In genomic region chrX:55716937-55717336, GRCh38 we compare ENCODE assay signal across 8 cellular contexts. TPM values are rescaled to one million over a fixed set of nuclear protein-coding genes. Genes with fewer than 3 reads are reported as not detected.
A peak's percentile ranks its signal among the peaks of the same experiment; 100 is the strongest.
DNase-seq lines count a peak whose midpoint lies in the region; ATAC-seq, FAIRE-seq and TF ChIP-seq lines count a peak whose summit lies in the region.

No MANE protein-coding gene starts in this region.

- H3K36me3 Mint-ChIP-seq in activated CD8-positive, alpha-beta T cell treated with anti-CD3 and anti-CD28 coated beads for 36 hours (ENCODE audit: low read depth): peaks cover 2% of the 10 kb centered on the region

- peak overlapping the region; percentile 90 for H3K4me3 Mint-ChIP-seq in activated CD8-positive, alpha-beta T cell treated with anti-CD3 and anti-CD28 coated beads for 36 hours
- H3K4me3 Mint-ChIP-seq in stimulated activated naive CD8-positive, alpha-beta T cell treated with anti-CD3 and anti-CD28 coated beads, Interleukin-15, amount 100 ng/mL, for 72 hours: peak overlapping the region; percentile 89 to 99

- DNase-seq in NCI-H748 treated with DMSO at 0.1 percent for 48 hours (lab: John Stamatoyannopoulos, UW) (peak; percentile 45), NCI-H748 (lab: John Stamatoyannopoulos, UW; ENCODE audit: unreplicated experiment) (no peak), hepatocyte (ENCODE audit: low spot score) (no peak), GM19239 (ENCODE audit: insufficient read length, low spot score) (no peak), DMS 273 treated with DMSO at 0.1 percent for 48 hours (lab: John Stamatoyannopoulos, UW) (no peak)
- no peak for DNase-seq in activated CD8-positive, alpha-beta T cell treated with anti-CD3 and anti-CD28 coated beads for 36 hours
- DNase-seq in stimulated activated naive CD8-positive, alpha-beta T cell treated with anti-CD3 and anti-CD28 coated beads, Interleukin-15, amount 100 ng/mL, for 72 hours: no peak

- peak overlapping the region; percentile 43 for H2AFZ ChIP-seq in hepatocyte

- H3K36me3 ChIP-seq in hepatocyte (replicated peaks; ENCODE audit: insufficient read depth, low read depth): no peaks in the 10 kb centered on the region

- H3K27me3 Mint-ChIP-seq in activated CD8-positive, alpha-beta T cell treated with anti-CD3 and anti-CD28 coated beads for 36 hours: no peaks in the 10 kb centered on the region
- no peaks in the 10 kb centered on the region for H3K27me3 Mint-ChIP-seq in stimulated activated naive CD8-positive, alpha-beta T cell treated with anti-CD3 and anti-CD28 coated beads, Interleukin-15, amount 100 ng/mL, for 72 hours

- H3K9me3 ChIP-seq in hepatocyte (ENCODE audit: low read depth): no peaks in the 10 kb centered on the region

- peak overlapping the region; percentile 66 for H3K4me2 ChIP-seq in hepatocyte

- no peaks in the 10 kb centered on the region for H4K20me1 ChIP-seq in hepatocyte (ENCODE audit: insufficient read depth, poor library complexity, severe bottlenecking)

- H3K9me2 ChIP-seq in hepatocyte (replicated peaks; ENCODE audit: insufficient read depth): no peaks in the 10 kb centered on the region

- peak overlapping the region; percentile 58 for H3K27ac ChIP-seq in hepatocyte

- no peak for ATAC-seq in activated CD8-positive, alpha-beta T cell treated with anti-CD3 and anti-CD28 coated beads for 36 hours
- no peak for ATAC-seq in stimulated activated naive CD8-positive, alpha-beta T cell treated with anti-CD3 and anti-CD28 coated beads, Interleukin-15, amount 100 ng/mL, for 72 hours
- ATAC-seq in GM21717 (IDR thresholded peaks at IDR 0.05; ENCODE audit: unreplicated experiment): no peak

- POLR2A ChIA-PET in activated CD8-positive, alpha-beta T cell treated with anti-CD3 and anti-CD28 coated beads for 36 hours (lab: Charles Lee): interaction anchor here (0.6 kb wide), 1 partner anchor 453 kb away, joined by 3 read pairs; no protein-coding TSS in a partner anchor

- no peak overlapping the region for H3K4me3 ChIP-seq in hepatocyte

- H3K27me3 ChIP-seq in hepatocyte: no peaks in the 10 kb centered on the region

- peaks cover 6% of the 10 kb centered on the region for H3K4me1 ChIP-seq in hepatocyte (ENCODE audit: insufficient read depth)

- WGBS in hepatocyte (ENCODE audit: low lambda C conversion rate, missing lambda C conversion rate): 54% methylated on average over 3 of the region's 3 CpGs

- H3K79me2 ChIP-seq in hepatocyte: peaks cover 18% of the 10 kb centered on the region

- peaks cover 24% of the 10 kb centered on the region for H3K4me1 Mint-ChIP-seq in activated CD8-positive, alpha-beta T cell treated with anti-CD3 and anti-CD28 coated beads for 36 hours (ENCODE audit: low read depth)
- H3K4me1 Mint-ChIP-seq in stimulated activated naive CD8-positive, alpha-beta T cell treated with anti-CD3 and anti-CD28 coated beads, Interleukin-15, amount 100 ng/mL, for 72 hours: peaks cover 13% of the 10 kb centered on the region

- no peak for FAIRE-seq in GM19239 (lab: Jason Lieb, UNC)

- CTCF ChIA-PET in activated CD8-positive, alpha-beta T cell treated with anti-CD3 and anti-CD28 coated beads for 36 hours (lab: Charles Lee): interaction anchor here (1.0 to 2.7 kb wide), 4 partner anchors 19 to 265 kb away, joined by 3 to 9 read pairs (median 4); partner anchors contain the start of gene MAGEH1

- H3K9me3 Mint-ChIP-seq in activated CD8-positive, alpha-beta T cell treated with anti-CD3 and anti-CD28 coated beads for 36 hours: no peaks in the 10 kb centered on the region
- H3K9me3 Mint-ChIP-seq in stimulated activated naive CD8-positive, alpha-beta T cell treated with anti-CD3 and anti-CD28 coated beads, Interleukin-15, amount 100 ng/mL, for 72 hours: peaks cover 0 to 5% of the 10 kb centered on the region in 2 donors

- no peak for TF ChIP-seq CTCF in activated CD8-positive, alpha-beta T cell treated with anti-CD3 and anti-CD28 coated beads for 36 hours (IDR thresholded peaks at IDR 0.05)
- TF ChIP-seq CTCF in hepatocyte (IDR thresholded peaks at IDR 0.05; ENCODE audit: poor library complexity): no peak

- peak overlapping the region; percentile 86 for H3K27ac Mint-ChIP-seq in activated CD8-positive, alpha-beta T cell treated with anti-CD3 and anti-CD28 coated beads for 36 hours
- peak overlapping the region in 1 of 2 donors; percentile 78 for H3K27ac Mint-ChIP-seq in stimulated activated naive CD8-positive, alpha-beta T cell treated with anti-CD3 and anti-CD28 coated beads, Interleukin-15, amount 100 ng/mL, for 72 hours

- intact Hi-C loops in activated CD8-positive, alpha-beta T cell treated with anti-CD3 and anti-CD28 coated beads for 36 hours (cut with micrococcal nuclease): no loop called here

RNA-seq across cellular contexts. Expression of gene RRAGB, which starts 0.6 kb away (rescaled TPM):
- total RNA-seq in activated CD8-positive, alpha-beta T cell treated with anti-CD3 and anti-CD28 coated beads for 36 hours: 1 to 10 TPM; 6.3 to 6.4 TPM
- total RNA-seq in hepatocyte: 16.3 and 26.6 TPM in 2 replicates
- 23.2 and 25.5 TPM in 2 replicates for polyA plus RNA-seq in hepatocyte
